30 cellular contexts compared by ENCODE assay signal in the genomic region with DNA sequence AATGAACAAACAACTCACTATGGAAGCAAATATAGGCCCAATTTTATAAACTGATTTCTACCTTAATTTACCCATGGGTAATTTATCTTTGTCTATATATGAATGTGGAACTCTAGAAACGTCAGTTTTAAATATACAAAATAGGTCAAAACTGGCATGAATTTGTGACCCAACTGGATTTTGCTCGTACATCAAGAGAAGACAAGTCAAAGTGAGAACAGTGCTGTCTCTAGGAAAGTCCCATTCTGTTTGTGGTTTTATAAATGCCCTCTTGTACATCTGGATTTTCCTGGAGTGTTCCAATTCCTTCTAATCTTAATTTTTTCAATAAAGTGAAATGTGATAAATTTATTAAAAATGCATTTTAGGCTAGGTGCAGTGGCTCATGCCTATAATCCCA.
"Had no signal": no experiment of that assay in that cellular context is flagged by ENCODE, and none has a peak within 500 bp of the region (broad histone marks: within the 10 kb centered on the region; RNA-seq: fewer than 3 reads in every experiment).

No MANE protein-coding gene starts in this region.

- FAIRE-seq: bronchial epithelial cell, TTC549 had no signal

- H3K9me3 ChIP-seq: ascending aorta had no signal

- H3K36me3 ChIP-seq: cardiac muscle cell had no signal

- DNase-seq: activated B cell treated with CpG ODN at 0.5 μM for 24 hours; activated CD4-positive, alpha-beta memory T cell treated with anti-CD3 and anti-CD28 coated beads, Interleukin-2, amount 10 ng/mL, durations not matched to agents 7 days and 5 days; activated CD4-positive, alpha-beta T cell treated with anti-CD3 and anti-CD28 coated beads for 4 hours; activated CD4-positive, alpha-beta T cell treated with anti-CD3 and anti-CD28 coated beads, Interleukin-2, amount 10 ng/mL, durations not matched to agents 24 days and 14 days; activated CD4-positive, alpha-beta T cell treated with anti-CD3 and anti-CD28 coated beads, Interleukin-2, amount 50 U/mL, for 1 hour; activated CD4-positive, alpha-beta T cell treated with anti-CD3 and anti-CD28 coated beads, Interleukin-2, amount 50 U/mL, for 4 hours; activated CD4-positive, CD25-positive, alpha-beta regulatory T cell treated with anti-CD3 and anti-CD28 coated beads, Interleukin-2, amount 50 U/mL, for 72 hours; activated CD8-positive, alpha-beta memory T cell treated with anti-CD3 and anti-CD28 coated beads for 24 hours; activated CD8-positive, alpha-beta memory T cell treated with anti-CD3 and anti-CD28 coated beads, Interleukin-2, amount 10 ng/mL, durations not matched to agents 7 days and 5 days; activated CD8-positive, alpha-beta memory T cell treated with anti-CD3 and anti-CD28 coated beads, Interleukin-2, amount 50 U/mL, for 48 hours; activated CD8-positive, alpha-beta T cell treated with anti-CD3 and anti-CD28 coated beads, Interleukin-2, amount 10 ng/mL, durations not matched to agents 7 days and 5 days; activated effector memory CD4-positive, alpha-beta T cell treated with Interleukin-2 at 50 U/mL for 16 hours; activated gamma-delta T cell; activated naive CD4-positive, alpha-beta T cell treated with anti-CD3 and anti-CD28 coated beads, Interleukin-2, amount 10 ng/mL, durations not matched to agents 7 days and 5 days; activated naive CD4-positive, alpha-beta T cell treated with Interleukin-2 at 50 U/mL for 16 hours; activated naive CD8-positive, alpha-beta T cell treated with anti-CD3 and anti-CD28 coated beads, Interleukin-2, amount 10 ng/mL, durations not matched to agents 7 days and 5 days; activated naive CD8-positive, alpha-beta T cell treated with anti-CD3 and anti-CD28 coated beads, Interleukin-2, amount 50 U/mL, for 24 hours; activated T-cell treated with anti-CD3 and anti-CD28 coated beads, Interleukin-2, amount 50 U/mL, for 24 hours; activated T-cell treated with anti-CD3 and anti-CD28 coated beads, Interleukin-2, amount 50 U/mL, for 48 hours; amygdala; anterior cingulate cortex; caudate nucleus; cerebellar nuclear complex; T-helper 2 cell; T-helper 9 cell had no signal

- H3K27ac ChIP-seq: ascending aorta, cardiac muscle cell, VCaP had no signal

- ATAC-seq: activated CD8-positive, alpha-beta memory T cell treated with anti-CD3 and anti-CD28 coated beads, Interleukin-2, amount 10 ng/mL, durations not matched to agents 7 days and 5 days; activated CD8-positive, alpha-beta T cell treated with anti-CD3 and anti-CD28 coated beads, Interleukin-2, amount 10 ng/mL, durations not matched to agents 7 days and 5 days; activated naive CD8-positive, alpha-beta T cell treated with anti-CD3 and anti-CD28 coated beads, Interleukin-2, amount 50 U/mL, for 24 hours had no signal

- H3K4me3 ChIP-seq: ascending aorta, cardiac muscle cell had no signal

- H3K27me3 ChIP-seq: ascending aorta, cardiac muscle cell had no signal
